ENCODE assay signal across 25 cellular contexts in the genomic region with DNA sequence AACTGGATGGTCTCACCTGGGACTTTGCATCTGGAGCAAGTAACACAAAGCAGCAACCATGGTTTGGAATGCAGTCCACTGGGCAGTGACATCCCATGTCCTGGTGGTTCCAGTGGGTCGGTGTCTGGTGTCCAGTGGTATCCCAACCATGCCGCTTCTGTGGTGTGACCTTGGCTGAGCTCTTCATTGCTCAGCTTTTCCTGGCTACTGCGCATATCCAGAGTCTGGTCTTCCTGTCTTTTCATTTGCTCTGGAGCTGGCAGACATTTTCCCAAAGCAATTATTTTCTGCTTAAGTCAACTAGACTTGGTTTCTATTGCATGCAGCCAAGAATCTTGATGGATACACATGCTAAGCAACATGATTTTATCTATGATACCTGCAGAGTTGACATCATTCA. TPM values are rescaled to one million over a fixed set of nuclear protein-coding genes. Genes with fewer than 3 reads are reported as not detected.
"Had no signal": no experiment of that assay in that cellular context is flagged by ENCODE, and none has a peak within 500 bp of the region (broad histone marks: within the 10 kb centered on the region; RNA-seq: fewer than 3 reads in every experiment).

No MANE protein-coding gene starts in this region.

- H3K36me3 ChIP-seq: cardiac muscle cell, heart left ventricle, spleen, thyroid gland, upper lobe of right lung had no signal

- H3K27me3 Mint-ChIP-seq: activated CD4-positive, alpha-beta memory T cell treated with anti-CD3 and anti-CD28 coated beads for 36 hours; activated CD4-positive, alpha-beta T cell treated with anti-CD3 and anti-CD28 coated beads for 36 hours; natural killer cell treated with Interleukin-12 subunit alpha and Interleukin-12 subunit beta and Interleukin-15 and Interleukin-18, amount 100 ng/mL, for 72 hours; progenitor cell of endocrine pancreas; T-cell had no signal

- ATAC-seq: activated CD4-positive, alpha-beta T cell treated with anti-CD3 and anti-CD28 coated beads for 36 hours; body of pancreas; natural killer cell treated with Interleukin-12 subunit alpha and Interleukin-12 subunit beta and Interleukin-15 and Interleukin-18, amount 100 ng/mL, for 72 hours; T-cell; upper lobe of right lung; WTC11 had no signal

- H3K4me1 ChIP-seq: body of pancreas, thyroid gland, upper lobe of right lung had no signal

- FAIRE-seq: islet of Langerhans had no signal

- H3K27me3 ChIP-seq: body of pancreas, cardiac muscle cell, heart left ventricle, spleen, thyroid gland, upper lobe of right lung had no signal

- H3K36me3 Mint-ChIP-seq: activated CD4-positive, alpha-beta memory T cell treated with anti-CD3 and anti-CD28 coated beads for 36 hours; activated naive CD4-positive, alpha-beta T cell treated with anti-CD3 and anti-CD28 coated beads, Interleukin-2, amount 10 ng/mL, durations not matched to agents 7 days and 5 days; natural killer cell treated with Interleukin-12 subunit alpha and Interleukin-12 subunit beta and Interleukin-15 and Interleukin-18, amount 100 ng/mL, for 72 hours; T-cell; WTC11 had no signal

- H3K4me3 Mint-ChIP-seq: activated CD4-positive, alpha-beta memory T cell treated with anti-CD3 and anti-CD28 coated beads for 36 hours; activated CD4-positive, alpha-beta T cell treated with anti-CD3 and anti-CD28 coated beads for 36 hours; activated naive CD4-positive, alpha-beta T cell treated with anti-CD3 and anti-CD28 coated beads, Interleukin-2, amount 10 ng/mL, durations not matched to agents 7 days and 5 days; natural killer cell treated with Interleukin-12 subunit alpha and Interleukin-12 subunit beta and Interleukin-15 and Interleukin-18, amount 100 ng/mL, for 72 hours; T-cell; WTC11 had no signal

- H3K27ac ChIP-seq: body of pancreas, cardiac muscle cell, heart left ventricle, spleen, thyroid gland, upper lobe of right lung had no signal

- H3K27ac Mint-ChIP-seq: activated CD4-positive, alpha-beta memory T cell treated with anti-CD3 and anti-CD28 coated beads for 36 hours; activated naive CD4-positive, alpha-beta T cell treated with anti-CD3 and anti-CD28 coated beads, Interleukin-2, amount 10 ng/mL, durations not matched to agents 7 days and 5 days; natural killer cell treated with Interleukin-12 subunit alpha and Interleukin-12 subunit beta and Interleukin-15 and Interleukin-18, amount 100 ng/mL, for 72 hours; progenitor cell of endocrine pancreas; T-cell; WTC11 had no signal

- DNase-seq: activated CD4-positive, alpha-beta memory T cell treated with anti-CD3 and anti-CD28 coated beads for 36 hours; activated CD4-positive, alpha-beta T cell treated with anti-CD3 and anti-CD28 coated beads for 36 hours; activated effector memory CD4-positive, alpha-beta T cell treated with Interleukin-2 at 50 U/mL for 16 hours; activated naive CD4-positive, alpha-beta T cell treated with anti-CD3 and anti-CD28 coated beads, Interleukin-2, amount 10 ng/mL, durations not matched to agents 7 days and 5 days; activated T-cell treated with anti-CD3 and anti-CD28 coated beads, Interleukin-2, amount 50 U/mL, for 48 hours; amygdala; body of pancreas; effector CD8-positive, alpha-beta T cell; heart left ventricle; midbrain; retina; spleen; stimulated activated CD4-positive, alpha-beta T cell treated with anti-CD3 and anti-CD28 coated beads, Interleukin-4, amount 100 ng/mL, for 1 hour; stimulated activated naive CD4-positive, alpha-beta T cell treated with Interleukin-2 at 50 U/mL for 16 hours; substantia nigra; T-cell; upper lobe of right lung had no signal

- H3K4me3 ChIP-seq: body of pancreas, cardiac muscle cell, heart left ventricle, spleen, thyroid gland, upper lobe of right lung had no signal

- H3K9me3 ChIP-seq: body of pancreas, heart left ventricle, spleen, thyroid gland, upper lobe of right lung had no signal

- H3K9me3 Mint-ChIP-seq: activated CD4-positive, alpha-beta memory T cell treated with anti-CD3 and anti-CD28 coated beads for 36 hours; activated naive CD4-positive, alpha-beta T cell treated with anti-CD3 and anti-CD28 coated beads, Interleukin-2, amount 10 ng/mL, durations not matched to agents 7 days and 5 days; natural killer cell treated with Interleukin-12 subunit alpha and Interleukin-12 subunit beta and Interleukin-15 and Interleukin-18, amount 100 ng/mL, for 72 hours; T-cell; WTC11 had no signal

RNA-seq across cellular contexts. Expression of a gene that starts 28.4 kb away (rescaled TPM):
- total RNA-seq: cardiac muscle cell, chondrocyte, osteocyte, progenitor cell of endocrine pancreas had no signal
- polyA plus RNA-seq: cardiac muscle cell had no signal
